ENCODE assay signal across 17 cellular contexts in the genomic region with DNA sequence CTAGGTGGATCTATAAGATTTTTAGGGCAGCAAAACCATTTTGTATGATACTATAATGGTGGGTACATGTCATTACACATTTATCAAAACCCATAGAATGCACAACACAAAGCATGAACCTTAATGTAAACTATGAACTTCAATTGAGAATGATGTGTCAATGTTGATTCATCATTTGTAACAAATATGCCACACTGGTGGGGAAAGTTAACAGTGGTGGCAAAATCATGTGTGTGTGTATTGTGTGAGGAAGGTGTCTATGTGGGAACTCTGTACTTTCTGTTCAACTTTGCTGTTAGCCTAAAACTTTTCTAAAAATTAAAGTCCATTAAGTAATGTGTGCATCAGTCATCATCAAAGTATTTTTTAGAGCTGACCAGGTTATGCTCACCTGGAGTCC. TPM values are rescaled to one million over a fixed set of nuclear protein-coding genes. Genes with fewer than 3 reads are reported as not detected.
DNase-seq lines count a peak whose midpoint lies in the region; ATAC-seq and TF ChIP-seq lines count a peak whose summit lies in the region.
"Had no signal": no experiment of that assay in that cellular context is flagged by ENCODE, and none has a peak within 500 bp of the region (broad histone marks: within the 10 kb centered on the region; RNA-seq: fewer than 3 reads in every experiment).

No MANE protein-coding gene starts in this region.

- CTCF ChIA-PET in activated CD8-positive, alpha-beta T cell treated with anti-CD3 and anti-CD28 coated beads for 36 hours (lab: Charles Lee) = interaction anchor here (1.4 kb wide), 1 partner anchor 86 kb away, joined by 3 read pairs; no protein-coding TSS in a partner anchor
- CTCF ChIA-PET in activated CD8-positive, alpha-beta T cell treated with anti-CD3 and anti-CD28 coated beads, Interleukin-2, amount 10 ng/mL, durations not matched to agents 7 days and 5 days (lab: Charles Lee) = interaction anchor here (1.2 to 1.3 kb wide), 2 partner anchors 10 to 112 kb away, joined by 3 to 4 read pairs; no protein-coding TSS in a partner anchor

- no peak overlapping the region for H3K27ac Mint-ChIP-seq in activated CD8-positive, alpha-beta T cell treated with anti-CD3 and anti-CD28 coated beads for 36 hours
- no peak overlapping the region for H3K27ac Mint-ChIP-seq in activated CD8-positive, alpha-beta T cell treated with anti-CD3 and anti-CD28 coated beads, Interleukin-2, amount 10 ng/mL, durations not matched to agents 7 days and 5 days
- H3K27ac Mint-ChIP-seq in stimulated activated naive CD8-positive, alpha-beta T cell treated with anti-CD3 and anti-CD28 coated beads, Interleukin-15, amount 100 ng/mL, for 72 hours = no peak overlapping the region
- peak overlapping the region; percentile 10 to 11 for H3K27ac Mint-ChIP-seq in natural killer cell
- H3K27ac Mint-ChIP-seq: B cell; CD8-positive, alpha-beta T cell; HFFc6 had no signal

- H3K36me3 Mint-ChIP-seq in activated CD8-positive, alpha-beta T cell treated with anti-CD3 and anti-CD28 coated beads for 36 hours (ENCODE audit: low read depth) = peaks cover 12% of the 10 kb centered on the region
- H3K36me3 Mint-ChIP-seq in activated CD8-positive, alpha-beta T cell treated with anti-CD3 and anti-CD28 coated beads, Interleukin-2, amount 10 ng/mL, durations not matched to agents 7 days and 5 days (ENCODE audit: low read depth) = peaks cover 65% of the 10 kb centered on the region
- H3K36me3 Mint-ChIP-seq in natural killer cell = peaks cover 8% of the 10 kb centered on the region

- peaks cover 9% of the 10 kb centered on the region for H3K9me3 Mint-ChIP-seq in activated CD8-positive, alpha-beta T cell treated with anti-CD3 and anti-CD28 coated beads for 36 hours
- peaks cover 17% of the 10 kb centered on the region for H3K9me3 Mint-ChIP-seq in activated CD8-positive, alpha-beta T cell treated with anti-CD3 and anti-CD28 coated beads, Interleukin-2, amount 10 ng/mL, durations not matched to agents 7 days and 5 days (ENCODE audit: insufficient read depth)
- peaks cover 6 to 15% of the 10 kb centered on the region in 2 donors for H3K9me3 Mint-ChIP-seq in stimulated activated naive CD8-positive, alpha-beta T cell treated with anti-CD3 and anti-CD28 coated beads, Interleukin-15, amount 100 ng/mL, for 72 hours
- H3K9me3 Mint-ChIP-seq in natural killer cell = peaks cover 0 to under 1% of the 10 kb centered on the region in 2 donors

- TF ChIP-seq CTCF in activated CD8-positive, alpha-beta T cell treated with anti-CD3 and anti-CD28 coated beads for 36 hours (IDR thresholded peaks at IDR 0.05) = no peak
- no peak for TF ChIP-seq CTCF in natural killer cell (IDR thresholded peaks at IDR 0.05)

- no peak for DNase-seq in activated CD8-positive, alpha-beta T cell treated with anti-CD3 and anti-CD28 coated beads for 36 hours
- no peak for DNase-seq in activated CD8-positive, alpha-beta T cell treated with anti-CD3 and anti-CD28 coated beads, Interleukin-2, amount 10 ng/mL, durations not matched to agents 7 days and 5 days
- DNase-seq in stimulated activated naive CD8-positive, alpha-beta T cell treated with anti-CD3 and anti-CD28 coated beads, Interleukin-15, Interleukin-2, amounts not matched to agents 100 U/mL and 50 U/mL, for 24 hours = no peak
- DNase-seq in stimulated activated naive CD8-positive, alpha-beta T cell treated with anti-CD3 and anti-CD28 coated beads, Interleukin-15, amount 100 ng/mL, for 72 hours = no peak
- DNase-seq in natural killer cell = no peak
- DNase-seq in sciatic nerve (ENCODE audit: low spot score) = no peak
- DNase-seq: Calu3; CD8-positive, alpha-beta T cell; DMS79 treated with DMSO at 0.1 percent for 48 hours; GF-D8; GOT3; H7; HFFc6 had no signal

- intact Hi-C loops in activated CD8-positive, alpha-beta T cell treated with anti-CD3 and anti-CD28 coated beads for 36 hours (cut with micrococcal nuclease) = no loop called here
- intact Hi-C loops in natural killer cell (cut with micrococcal nuclease) (loop anchor here (1.0 kb wide), 1 partner anchor 11 kb away; no protein-coding TSS in a partner anchor), sciatic nerve (cut with DNase I) (no loop called here)

- POLR2A ChIA-PET in activated CD8-positive, alpha-beta T cell treated with anti-CD3 and anti-CD28 coated beads for 36 hours (lab: Charles Lee) = no interaction called here
- POLR2A ChIA-PET in activated CD8-positive, alpha-beta T cell treated with anti-CD3 and anti-CD28 coated beads, Interleukin-2, amount 10 ng/mL, durations not matched to agents 7 days and 5 days (lab: Charles Lee) = no interaction called here

- ATAC-seq in activated CD8-positive, alpha-beta T cell treated with anti-CD3 and anti-CD28 coated beads for 36 hours = peak; percentile 33
- no peak for ATAC-seq in activated CD8-positive, alpha-beta T cell treated with anti-CD3 and anti-CD28 coated beads, Interleukin-2, amount 10 ng/mL, durations not matched to agents 7 days and 5 days
- ATAC-seq in stimulated activated naive CD8-positive, alpha-beta T cell treated with anti-CD3 and anti-CD28 coated beads, Interleukin-15, Interleukin-2, amounts not matched to agents 100 U/mL and 50 U/mL, for 24 hours = peak; percentile 65
- ATAC-seq in stimulated activated naive CD8-positive, alpha-beta T cell treated with anti-CD3 and anti-CD28 coated beads, Interleukin-15, amount 100 ng/mL, for 72 hours = no peak
- ATAC-seq in natural killer cell = peak; percentile 54 to 65 (median 61)
- ATAC-seq in HG02610 (IDR thresholded peaks at IDR 0.05; ENCODE audit: unreplicated experiment) = no peak
- ATAC-seq in sciatic nerve = no peak
- ATAC-seq: CD8-positive, alpha-beta T cell; HCT116 had no signal

- no peaks in the 10 kb centered on the region for H3K27me3 Mint-ChIP-seq in activated CD8-positive, alpha-beta T cell treated with anti-CD3 and anti-CD28 coated beads for 36 hours
- H3K27me3 Mint-ChIP-seq in activated CD8-positive, alpha-beta T cell treated with anti-CD3 and anti-CD28 coated beads, Interleukin-2, amount 10 ng/mL, durations not matched to agents 7 days and 5 days (ENCODE audit: low read depth) = no peaks in the 10 kb centered on the region
- H3K27me3 Mint-ChIP-seq in stimulated activated naive CD8-positive, alpha-beta T cell treated with anti-CD3 and anti-CD28 coated beads, Interleukin-15, amount 100 ng/mL, for 72 hours = no peaks in the 10 kb centered on the region
- H3K27me3 Mint-ChIP-seq in natural killer cell (ENCODE audit: low read depth in 2 of 2) = no peaks in the 10 kb centered on the region
- H3K27me3 Mint-ChIP-seq: B cell had no signal

- H3K4me1 Mint-ChIP-seq in activated CD8-positive, alpha-beta T cell treated with anti-CD3 and anti-CD28 coated beads for 36 hours (ENCODE audit: low read depth) = peaks cover 41% of the 10 kb centered on the region
- H3K4me1 Mint-ChIP-seq in activated CD8-positive, alpha-beta T cell treated with anti-CD3 and anti-CD28 coated beads, Interleukin-2, amount 10 ng/mL, durations not matched to agents 7 days and 5 days (ENCODE audit: low read depth) = peaks cover 50% of the 10 kb centered on the region
- H3K4me1 Mint-ChIP-seq in stimulated activated naive CD8-positive, alpha-beta T cell treated with anti-CD3 and anti-CD28 coated beads, Interleukin-15, amount 100 ng/mL, for 72 hours = peaks cover 32% of the 10 kb centered on the region
- peaks cover 41 to 49% of the 10 kb centered on the region in 2 donors for H3K4me1 Mint-ChIP-seq in natural killer cell

- H3K4me3 Mint-ChIP-seq in activated CD8-positive, alpha-beta T cell treated with anti-CD3 and anti-CD28 coated beads for 36 hours = no peak overlapping the region
- no peak overlapping the region for H3K4me3 Mint-ChIP-seq in activated CD8-positive, alpha-beta T cell treated with anti-CD3 and anti-CD28 coated beads, Interleukin-2, amount 10 ng/mL, durations not matched to agents 7 days and 5 days
- no peak overlapping the region for H3K4me3 Mint-ChIP-seq in stimulated activated naive CD8-positive, alpha-beta T cell treated with anti-CD3 and anti-CD28 coated beads, Interleukin-15, amount 100 ng/mL, for 72 hours
- peak overlapping the region; percentile 38 for H3K4me3 Mint-ChIP-seq in natural killer cell
- H3K4me3 Mint-ChIP-seq: B cell; CD8-positive, alpha-beta T cell; HFFc6 had no signal

RNA-seq across cellular contexts. Expression of a gene that starts 38.9 kb away (rescaled TPM):
- total RNA-seq in activated CD8-positive, alpha-beta T cell treated with anti-CD3 and anti-CD28 coated beads for 36 hours = under 1 TPM in 1 of 2 experiments, not detected in 1; 0.54 TPM
- total RNA-seq in activated CD8-positive, alpha-beta T cell treated with anti-CD3 and anti-CD28 coated beads, Interleukin-2, amount 10 ng/mL, durations not matched to agents 7 days and 5 days = 1 to 10 TPM; 2.8 to 2.9 TPM
- total RNA-seq in natural killer cell (10 to 100 TPM in 2 of 3 donors, 1 to 10 TPM in 1; 7.2 to 14.6 (median 10.9) TPM), sciatic nerve (1.3 TPM)
- total RNA-seq: A172, B cell, H7, HFFc6 had no signal

RNA-seq across cellular contexts. Expression of a gene that starts 57.0 kb away (rescaled TPM):
- total RNA-seq in activated CD8-positive, alpha-beta T cell treated with anti-CD3 and anti-CD28 coated beads for 36 hours = 1 to 10 TPM in 1 of 2 experiments, under 1 TPM in 1; 0.83 to 1.2 TPM
- 1 to 10 TPM; 2.7 to 4.0 TPM for total RNA-seq in activated CD8-positive, alpha-beta T cell treated with anti-CD3 and anti-CD28 coated beads, Interleukin-2, amount 10 ng/mL, durations not matched to agents 7 days and 5 days
- total RNA-seq in natural killer cell (1 to 10 TPM; 2.6 to 3.6 (median 3.0) TPM), sciatic nerve (not detected)
- total RNA-seq: A172, B cell, Calu3, H7, HFFc6 had no signal

Comparison
In these comparisons a context has a peak if more than half of its experiments do, and no peak if none do; other contexts are left out.
1. ATAC-seq: peak in activated CD8-positive, alpha-beta T cell treated with anti-CD3 and anti-CD28 coated beads for 36 hours (single experiment), stimulated activated naive CD8-positive, alpha-beta T cell treated with anti-CD3 and anti-CD28 coated beads, Interleukin-15, Interleukin-2, amounts not matched to agents 100 U/mL and 50 U/mL, for 24 hours (single experiment) and natural killer cell (3 of 3); none in activated CD8-positive, alpha-beta T cell treated with anti-CD3 and anti-CD28 coated beads, Interleukin-2, amount 10 ng/mL, durations not matched to agents 7 days and 5 days (single experiment), stimulated activated naive CD8-positive, alpha-beta T cell treated with anti-CD3 and anti-CD28 coated beads, Interleukin-15, amount 100 ng/mL, for 72 hours (single experiment), HG02610 (single experiment) and sciatic nerve (single experiment).
2. H3K27ac Mint-ChIP-seq: peak in natural killer cell (2 of 2); none in activated CD8-positive, alpha-beta T cell treated with anti-CD3 and anti-CD28 coated beads for 36 hours (single experiment), activated CD8-positive, alpha-beta T cell treated with anti-CD3 and anti-CD28 coated beads, Interleukin-2, amount 10 ng/mL, durations not matched to agents 7 days and 5 days (single experiment) and stimulated activated naive CD8-positive, alpha-beta T cell treated with anti-CD3 and anti-CD28 coated beads, Interleukin-15, amount 100 ng/mL, for 72 hours (0 of 2).